8 cellular contexts compared by ENCODE assay signal in the genomic region with DNA sequence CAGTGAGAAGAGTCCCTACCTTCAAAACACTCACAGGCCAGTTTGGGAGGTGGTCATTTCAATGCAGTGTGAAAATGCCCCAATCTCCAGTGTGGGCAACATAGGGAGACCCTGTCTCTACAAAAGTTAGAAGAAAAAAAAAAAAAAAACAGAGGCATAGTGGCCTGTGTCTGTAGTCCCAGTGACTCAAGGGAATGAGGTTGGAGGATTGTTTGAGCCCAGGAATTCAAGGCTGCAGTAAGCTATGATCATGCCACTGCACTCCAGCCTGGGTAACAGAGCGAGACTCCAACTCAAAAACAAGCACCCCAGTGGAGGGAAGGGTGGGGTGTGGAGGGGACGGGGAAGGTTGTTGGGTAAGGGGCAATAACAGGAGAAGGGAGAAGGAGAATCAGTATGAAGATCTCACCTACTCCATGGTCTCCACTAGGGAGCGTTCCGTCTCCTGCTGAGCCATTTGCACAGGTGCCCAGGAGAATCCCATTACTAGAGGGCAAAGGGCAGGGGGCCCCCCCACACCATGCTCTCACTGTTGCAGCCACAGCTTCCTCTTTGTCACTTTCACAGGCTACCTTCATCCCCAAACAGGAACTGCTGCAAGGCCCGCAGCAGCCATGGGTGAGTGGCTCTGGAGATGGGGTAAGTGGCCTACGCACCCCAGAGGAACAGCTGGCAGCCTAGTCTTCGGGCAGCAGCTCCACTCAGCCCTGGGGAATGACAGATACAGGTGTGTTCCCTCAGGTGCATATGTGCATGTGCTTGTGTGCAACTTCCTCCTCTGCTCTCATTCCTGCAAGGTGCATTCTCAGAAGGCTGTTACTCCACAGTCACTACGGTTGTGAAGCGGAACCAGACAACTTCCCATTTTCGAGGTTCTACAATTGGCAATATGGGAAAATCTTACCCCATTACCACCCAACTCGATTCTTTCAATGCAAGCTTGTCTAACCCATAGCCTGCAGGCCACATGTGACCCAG.
A peak's percentile ranks its signal among the peaks of the same experiment; 100 is the strongest.
DNase-seq lines count a peak whose midpoint lies in the region; ATAC-seq and TF ChIP-seq lines count a peak whose summit lies in the region.

No MANE protein-coding gene starts in this region.

- DNase-seq in activated CD4-positive, CD25-positive, alpha-beta regulatory T cell treated with anti-CD3 and anti-CD28 coated beads, Interleukin-2, amount 50 U/mL, for 72 hours: peak; percentile 36
- DNase-seq in esophagus squamous epithelium (lab: John Stamatoyannopoulos, UW) (peak; percentile 30), endothelial cell (ENCODE audit: low spot score) (no peak), tibial nerve (ENCODE audit: low spot score in 2 of 2) (no peak)

- no peaks in the 10 kb centered on the region for H3K27me3 ChIP-seq in DOHH2 (ENCODE audit: control insufficient read depth, low read length)
- H3K27me3 ChIP-seq in esophagus squamous epithelium: no peaks in the 10 kb centered on the region
- no peaks in the 10 kb centered on the region for H3K27me3 ChIP-seq in tibial nerve

- H3K4me3 Mint-ChIP-seq in stimulated activated memory B cell treated with anti-CD40 and anti-IgM and Interleukin-4, amounts not matched to agents 10 μg/mL and 1 μg/mL and 100 μg/mL, for 72 hours: peak overlapping the region; percentile 38
- H3K4me3 Mint-ChIP-seq in endothelial cell (ENCODE audit: unreplicated experiment): no peak overlapping the region

- no peaks in the 10 kb centered on the region for H3K79me2 ChIP-seq in DOHH2 (ENCODE audit: control insufficient read depth, low read length)

- H3K4me2 ChIP-seq in DOHH2 (ENCODE audit: low read length): peak overlapping the region; percentile 74

- H3K9me2 ChIP-seq in DOHH2 (replicated peaks; ENCODE audit: control insufficient read depth, low read length): no peaks in the 10 kb centered on the region

- no peaks in the 10 kb centered on the region for H3K27me3 Mint-ChIP-seq in stimulated activated memory B cell treated with anti-CD40 and anti-IgM and Interleukin-4, amounts not matched to agents 10 μg/mL and 1 μg/mL and 100 μg/mL, for 72 hours
- H3K27me3 Mint-ChIP-seq in endothelial cell (ENCODE audit: unreplicated experiment): peaks cover 3% of the 10 kb centered on the region

- peaks cover 29% of the 10 kb centered on the region for H3K4me1 ChIP-seq in DOHH2 (ENCODE audit: control insufficient read depth, low read length)
- H3K4me1 ChIP-seq in esophagus squamous epithelium: peaks cover 0 to 6% (median 0%) of the 10 kb centered on the region in 3 donors
- H3K4me1 ChIP-seq in tibial nerve: peaks cover 0 to 9% (median 2%) of the 10 kb centered on the region in 4 donors

- TF ChIP-seq EP300 in tibial nerve (IDR thresholded peaks at IDR 0.05): peak in 1 of 2 donors; percentile 31

- no peaks in the 10 kb centered on the region for H4K20me1 ChIP-seq in DOHH2 (ENCODE audit: control insufficient read depth, insufficient read depth, low read depth, low read length)

- H3K36me3 Mint-ChIP-seq in stimulated activated memory B cell treated with anti-CD40 and anti-IgM and Interleukin-4, amounts not matched to agents 10 μg/mL and 1 μg/mL and 100 μg/mL, for 72 hours: no peaks in the 10 kb centered on the region
- no peaks in the 10 kb centered on the region for H3K36me3 Mint-ChIP-seq in endothelial cell (ENCODE audit: low read depth, unreplicated experiment)

- H3K27ac ChIP-seq in DOHH2 (ENCODE audit: low read depth, low read length) (peak overlapping the region; percentile 48), esophagus squamous epithelium (no peak overlapping the region), tibial nerve (no peak overlapping the region)

- TF ChIP-seq CTCF in DOHH2 (IDR thresholded peaks at IDR 0.05; ENCODE audit: low read depth, low read length, poor library complexity, severe bottlenecking) (peak; percentile 57), esophagus squamous epithelium (IDR thresholded peaks at IDR 0.05) (no peak), endothelial cell (IDR thresholded peaks at IDR 0.05; ENCODE audit: unreplicated experiment) (no peak), tibial nerve (IDR thresholded peaks at IDR 0.05) (no peak)

- intact Hi-C loops in esophagus squamous epithelium (cut with DNase I): loop anchor here (10.0 kb wide), 1 partner anchor 110 kb away; no protein-coding TSS in a partner anchor

- peaks cover 64% of the 10 kb centered on the region for H3K4me1 Mint-ChIP-seq in stimulated activated memory B cell treated with anti-CD40 and anti-IgM and Interleukin-4, amounts not matched to agents 10 μg/mL and 1 μg/mL and 100 μg/mL, for 72 hours
- peaks cover 5% of the 10 kb centered on the region for H3K4me1 Mint-ChIP-seq in endothelial cell (ENCODE audit: unreplicated experiment)

- H3K9me3 ChIP-seq in DOHH2 (ENCODE audit: control insufficient read depth, insufficient read depth, low read length) (no peaks in the 10 kb centered on the region), esophagus squamous epithelium (no peaks in the 10 kb centered on the region), tibial nerve (no peaks in the 10 kb centered on the region)

- H3K36me3 ChIP-seq in DOHH2 (ENCODE audit: control insufficient read depth, low read length) (no peaks in the 10 kb centered on the region), esophagus squamous epithelium (no peaks in the 10 kb centered on the region), tibial nerve (peaks cover 0 to 10% (median 0%) of the 10 kb centered on the region in 3 donors)

- peaks cover 12% of the 10 kb centered on the region for H3F3A ChIP-seq in DOHH2 (ENCODE audit: control insufficient read depth, insufficient read depth)

- H3K4me3 ChIP-seq in DOHH2 (ENCODE audit: low read length) (peak overlapping the region; percentile 54), esophagus squamous epithelium (no peak overlapping the region), tibial nerve (no peak overlapping the region)

- peak overlapping the region; percentile 89 for H3K27ac Mint-ChIP-seq in stimulated activated memory B cell treated with anti-CD40 and anti-IgM and Interleukin-4, amounts not matched to agents 10 μg/mL and 1 μg/mL and 100 μg/mL, for 72 hours
- H3K27ac Mint-ChIP-seq in endothelial cell (ENCODE audit: unreplicated experiment): no peak overlapping the region

- 60 to 80% methylated on average over 5 to 11 of the region's 11 CpGs for WGBS in esophagus squamous epithelium, 2 donors
- WGBS in tibial nerve, 2 donors: 75 to 87% methylated on average over 11 of the region's 11 CpGs

- no peak for TF ChIP-seq POLR2A in esophagus squamous epithelium (IDR thresholded peaks at IDR 0.05)
- no peak for TF ChIP-seq POLR2A in tibial nerve (IDR thresholded peaks at IDR 0.05)

- no peaks in the 10 kb centered on the region for H3K9me3 Mint-ChIP-seq in stimulated activated memory B cell treated with anti-CD40 and anti-IgM and Interleukin-4, amounts not matched to agents 10 μg/mL and 1 μg/mL and 100 μg/mL, for 72 hours
- H3K9me3 Mint-ChIP-seq in endothelial cell (ENCODE audit: unreplicated experiment): no peaks in the 10 kb centered on the region

- peak; percentile 94 for ATAC-seq in GM21360 (IDR thresholded peaks at IDR 0.05; ENCODE audit: unreplicated experiment)
- ATAC-seq in HG03521 (IDR thresholded peaks at IDR 0.05; ENCODE audit: unreplicated experiment): peak; percentile 93
- ATAC-seq in stimulated activated memory B cell treated with anti-CD40 and anti-IgM and Interleukin-4, amounts not matched to agents 10 μg/mL and 1 μg/mL and 100 μg/mL, for 72 hours: peak; percentile 99

Comparison
In these comparisons a context has a peak if more than half of its experiments do, and no peak if none do; other contexts are left out.
1. DNase-seq: peak in activated CD4-positive, CD25-positive, alpha-beta regulatory T cell treated with anti-CD3 and anti-CD28 coated beads, Interleukin-2, amount 50 U/mL, for 72 hours (single experiment) and esophagus squamous epithelium (single experiment); none in endothelial cell (single experiment) and tibial nerve (0 of 2).
2. Peak in every context shown above with its lines, with median percentiles within 50 percentile points of each other: ATAC-seq.